Comparison of ENCODE assay signal across 15 cellular contexts in the genomic region with DNA sequence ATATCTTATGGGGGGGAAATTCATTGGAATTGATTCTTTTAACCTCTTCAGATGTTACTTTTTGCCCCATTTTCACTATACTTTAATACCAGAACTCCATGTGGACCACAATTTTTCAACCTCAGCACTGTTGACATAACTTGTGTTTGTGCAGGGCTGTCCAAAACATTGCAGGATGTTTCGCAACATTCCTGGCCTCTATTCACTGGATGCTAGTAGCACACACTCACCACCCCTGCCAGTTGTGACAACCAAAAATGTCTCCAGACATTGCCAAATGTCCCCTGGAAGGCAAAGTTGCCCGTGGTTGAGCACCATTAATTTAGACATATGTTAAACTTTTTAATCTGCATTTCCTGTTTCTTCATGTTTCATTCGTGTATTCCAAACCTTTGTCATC.
DNase-seq lines count a peak whose midpoint lies in the region; ATAC-seq, FAIRE-seq and TF ChIP-seq lines count a peak whose summit lies in the region.
"Had no signal": no experiment of that assay in that cellular context is flagged by ENCODE, and none has a peak within 500 bp of the region (broad histone marks: within the 10 kb centered on the region; RNA-seq: fewer than 3 reads in every experiment).

No MANE protein-coding gene starts in this region.

- H3K27me3 ChIP-seq in right atrium auricular region = no peaks in the 10 kb centered on the region

- H3K27ac ChIP-seq in right atrium auricular region = no peak overlapping the region

- DNase-seq in GM04503 (ENCODE audit: low read depth) (peak; percentile 74), astrocyte of the spinal cord (ENCODE audit: low read depth, low spot score) (peak; percentile 13), right atrium auricular region (ENCODE audit: low spot score) (peak; percentile 80), stromal cell of bone marrow (ENCODE audit: low read depth) (peak; percentile 65), NCI-H1436 treated with DMSO at 0.1 percent for 48 hours (lab: John Stamatoyannopoulos, UW) (no peak), RCC 7860 (ENCODE audit: low spot score) (no peak), NOMO-1 treated with dmso at 0.1 percent for 144 hours (lab: John Stamatoyannopoulos, UW; ENCODE audit: unreplicated experiment) (no peak)
- DNase-seq: activated CD4-positive, alpha-beta memory T cell treated with anti-CD3 and anti-CD28 coated beads, Interleukin-2, amount 10 ng/mL, durations not matched to agents 7 days and 5 days; CD8-positive, alpha-beta memory T cell; erythroblast; NCI-H1930; RPMI8226; stimulated activated CD4-positive, alpha-beta T cell treated with anti-CD3 and anti-CD28 coated beads, Interleukin-4, amount 100 ng/mL, for 4 hours; stimulated activated naive CD4-positive, alpha-beta T cell had no signal

- no peak for TF ChIP-seq CTCF in astrocyte of the spinal cord (IDR thresholded peaks at IDR 0.05; ENCODE audit: low read depth, low read length)
- TF ChIP-seq CTCF in right atrium auricular region (IDR thresholded peaks at IDR 0.05) = no peak

- H3K4me1 ChIP-seq in right atrium auricular region = no peaks in the 10 kb centered on the region

- no peak for FAIRE-seq in RCC 7860 (lab: Jason Lieb, UNC)

- H3K4me3 ChIP-seq in astrocyte of the spinal cord (ENCODE audit: low read depth, low read length) (no peak overlapping the region), right atrium auricular region (no peak overlapping the region)

- H3K9me3 ChIP-seq in right atrium auricular region = peaks cover 0 to 3% of the 10 kb centered on the region in 2 donors

- in situ Hi-C loops in astrocyte of the spinal cord (cut with HindIII; ENCODE audit: low sequenced_read_pairs) = no loop called here

- no peaks in the 10 kb centered on the region for H3K36me3 ChIP-seq in right atrium auricular region

- ATAC-seq in HG02852 (IDR thresholded peaks at IDR 0.05; ENCODE audit: unreplicated experiment) = no peak

Comparison
In these comparisons a context has a peak if more than half of its experiments do, and no peak if none do; other contexts are left out.
1. DNase-seq: peak in GM04503 (single experiment), astrocyte of the spinal cord (single experiment), right atrium auricular region (single experiment) and stromal cell of bone marrow (single experiment); none in NCI-H1436 treated with DMSO at 0.1 percent for 48 hours (single experiment), RCC 7860 (single experiment) and NOMO-1 treated with dmso at 0.1 percent for 144 hours (single experiment).